In the genomic region with DNA sequence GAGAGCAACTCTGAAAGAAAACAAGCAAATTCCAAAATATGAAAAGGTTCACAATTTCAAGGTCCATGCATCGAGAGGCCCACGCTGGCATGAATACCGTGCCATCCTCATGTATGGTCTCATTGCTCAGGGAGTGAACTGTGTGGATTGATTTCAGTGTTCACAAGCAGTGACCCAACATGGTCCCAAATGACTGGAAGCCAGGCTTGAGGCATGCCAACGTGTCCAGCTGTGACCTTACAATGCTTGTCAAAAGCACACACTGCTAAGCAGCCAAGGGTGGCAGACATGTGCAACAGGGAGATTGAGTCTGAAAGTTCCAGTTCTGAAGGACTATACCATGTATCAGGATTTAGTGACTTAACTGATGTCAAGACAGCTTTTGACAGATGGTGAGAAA, we compare ENCODE assay signal across 9 cellular contexts. TPM values are rescaled to one million over a fixed set of nuclear protein-coding genes. Genes with fewer than 3 reads are reported as not detected.
"Had no signal": no experiment of that assay in that cellular context is flagged by ENCODE, and none has a peak within 500 bp of the region (broad histone marks: within the 10 kb centered on the region; RNA-seq: fewer than 3 reads in every experiment).

No MANE protein-coding gene starts in this region.

- H3K4me1 Mint-ChIP-seq: GM23338, IgD-negative memory B cell had no signal

- H3K4me3 ChIP-seq: GM23338 had no signal

- H3K4me3 Mint-ChIP-seq: GM23338, H9 had no signal

- ATAC-seq: GM23338, HepG2 had no signal

- H2AFZ ChIP-seq: GM23338 had no signal

- H3K4me2 ChIP-seq: GM23338 had no signal

- FAIRE-seq: H1, H54, HepG2 had no signal

- H3K27ac Mint-ChIP-seq: GM23338, H9, IgD-negative memory B cell had no signal

- DNase-seq: H9, HCEC 1CT, KG1 had no signal

RNA-seq across cellular contexts. Expression of gene CLDN24, which starts 58.7 kb away (rescaled TPM):
- total RNA-seq: GM23338, H1, H9, HepG2, HT-29 had no signal
- polyA plus RNA-seq: GM23338, H1, HepG2, IgD-negative memory B cell had no signal
